In the genomic region with DNA sequence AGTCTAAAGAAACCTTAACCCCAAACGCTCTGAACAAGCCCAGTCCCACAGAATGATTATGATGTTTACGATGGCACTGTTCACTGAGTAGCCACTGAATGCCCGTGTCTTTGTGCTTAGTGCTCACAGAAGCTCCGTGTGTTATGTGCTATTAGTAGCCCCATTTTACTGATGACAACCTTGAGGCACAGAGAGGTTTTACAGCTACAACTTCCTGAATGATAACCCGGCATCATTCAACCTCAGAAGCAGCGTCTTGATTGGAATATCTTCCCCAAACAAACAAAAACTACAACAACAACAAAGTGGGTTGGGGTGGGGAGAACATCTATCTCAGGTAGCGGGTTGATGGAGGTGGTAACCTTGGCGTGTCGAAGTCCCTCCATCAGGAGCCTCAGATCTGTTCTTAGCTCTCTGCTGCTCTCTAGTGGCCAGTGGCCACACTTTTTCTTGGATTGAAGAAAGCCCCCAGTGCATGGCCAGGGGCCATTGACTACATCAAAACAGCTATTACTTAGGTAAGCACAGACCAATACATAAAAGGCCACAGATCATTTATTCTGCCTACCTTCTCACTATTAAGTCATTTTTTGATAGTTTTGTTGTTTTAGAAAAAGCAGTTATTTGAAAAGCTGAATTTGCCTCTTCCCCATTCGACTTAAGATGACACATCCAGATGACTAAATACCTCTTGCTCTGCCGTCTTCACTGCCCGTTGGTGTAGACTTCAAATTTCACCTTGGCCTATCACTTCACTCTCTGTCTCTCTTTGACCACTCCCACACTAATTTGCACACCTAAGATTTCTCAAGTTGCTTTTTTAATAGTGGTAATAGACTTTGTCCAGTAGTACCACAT, we compare ENCODE assay signal across 9 cellular contexts.
DNase-seq lines count a peak whose midpoint lies in the region; ATAC-seq and TF ChIP-seq lines count a peak whose summit lies in the region.
"Had no signal": no experiment of that assay in that cellular context is flagged by ENCODE, and none has a peak within 500 bp of the region (broad histone marks: within the 10 kb centered on the region; RNA-seq: fewer than 3 reads in every experiment).

No MANE protein-coding gene starts in this region.

- no peaks in the 10 kb centered on the region for H3K4me1 ChIP-seq in gastroesophageal sphincter
- H3K4me1 ChIP-seq: SJSA1 had no signal

- TF ChIP-seq CTCF in C4-2B (conservative IDR thresholded peaks at IDR 0.05) (peak; percentile 86), gastroesophageal sphincter (IDR thresholded peaks at IDR 0.05) (peak; percentile 50 to 78 (median 56))

- ATAC-seq in GM18511 (IDR thresholded peaks at IDR 0.05; ENCODE audit: unreplicated experiment) (peak; percentile 79), HG02938 (IDR thresholded peaks at IDR 0.05; ENCODE audit: unreplicated experiment) (peak; percentile 86), gastroesophageal sphincter (peak; percentile 41)

- DNase-seq in NCI-H2107 treated with DMSO at 0.1 percent for 48 hours (lab: John Stamatoyannopoulos, UW; ENCODE audit: unreplicated experiment) (peak; percentile 62), putamen (ENCODE audit: low spot score) (peak; percentile 30)
- peak; percentile 16 for DNase-seq in activated CD8-positive, alpha-beta memory T cell treated with anti-CD3 and anti-CD28 coated beads, Interleukin-2, amount 50 U/mL, for 4 hours
- no peak for DNase-seq in effector CD4-positive, alpha-beta T cell

- no peaks in the 10 kb centered on the region for H3K36me3 ChIP-seq in gastroesophageal sphincter
- H3K36me3 ChIP-seq: SJSA1 had no signal

- no peaks in the 10 kb centered on the region for H3K9me3 ChIP-seq in gastroesophageal sphincter
- H3K9me3 ChIP-seq: SJSA1 had no signal

- no peak for TF ChIP-seq POLR2A in gastroesophageal sphincter (IDR thresholded peaks at IDR 0.05)

- no peak overlapping the region for H3K4me3 ChIP-seq in gastroesophageal sphincter
- H3K4me3 ChIP-seq: SJSA1 had no signal

- no peak for TF ChIP-seq EP300 in gastroesophageal sphincter (IDR thresholded peaks at IDR 0.05)

- WGBS in gastroesophageal sphincter (ENCODE audit: low coverage in 1 of 2), 2 donors = 55 to 60% methylated on average over 12 of the region's 12 CpGs

- H3K27me3 ChIP-seq in gastroesophageal sphincter = no peaks in the 10 kb centered on the region
- H3K27me3 ChIP-seq: SJSA1 had no signal

- H3K27ac ChIP-seq in C4-2B (no peak overlapping the region), gastroesophageal sphincter (no peak overlapping the region)
- H3K27ac ChIP-seq: SJSA1 had no signal
